ENCODE assay signal across 25 cellular contexts in genomic region chr4:10212901-10213300, GRCh38.
"Had no signal": no experiment of that assay in that cellular context is flagged by ENCODE, and none has a peak within 500 bp of the region (broad histone marks: within the 10 kb centered on the region; RNA-seq: fewer than 3 reads in every experiment).

No MANE protein-coding gene starts in this region.

- H3K4me3 ChIP-seq: adrenal gland, body of pancreas, esophagus squamous epithelium had no signal

- DNase-seq: activated CD4-positive, alpha-beta memory T cell treated with anti-CD3 and anti-CD28 coated beads for 36 hours; activated CD4-positive, alpha-beta T cell treated with anti-CD3 and anti-CD28 coated beads for 36 hours; activated CD4-positive, alpha-beta T cell treated with anti-CD3 and anti-CD28 coated beads, Interleukin-2, amount 10 ng/mL, durations not matched to agents 24 days and 14 days; activated CD4-positive, CD25-positive, alpha-beta regulatory T cell; activated CD4-positive, CD25-positive, alpha-beta regulatory T cell treated with anti-CD3 and anti-CD28 coated beads, Interleukin-2, amount 50 U/mL, for 72 hours; activated CD8-positive, alpha-beta memory T cell treated with anti-CD3 and anti-CD28 coated beads, Interleukin-2, amount 10 ng/mL, durations not matched to agents 7 days and 5 days; activated CD8-positive, alpha-beta memory T cell treated with anti-CD3 and anti-CD28 coated beads, Interleukin-2, amount 50 U/mL, for 4 hours; activated CD8-positive, alpha-beta T cell treated with anti-CD3 and anti-CD28 coated beads, Interleukin-2, amount 10 ng/mL, durations not matched to agents 7 days and 5 days; activated effector memory CD4-positive, alpha-beta T cell treated with anti-CD3 and anti-CD28 coated beads, Interleukin-2, amount 50 U/mL, for 16 hours; activated naive CD4-positive, alpha-beta T cell treated with anti-CD3 and anti-CD28 coated beads for 36 hours; activated naive CD8-positive, alpha-beta T cell treated with anti-CD3 and anti-CD28 coated beads for 36 hours; activated naive CD8-positive, alpha-beta T cell treated with anti-CD3 and anti-CD28 coated beads, Interleukin-2, amount 50 U/mL, for 24 hours; activated T-cell treated with anti-CD3 and anti-CD28 coated beads, Interleukin-2, amount 50 U/mL, for 1 hour; activated T-cell treated with anti-CD3 and anti-CD28 coated beads, Interleukin-2, amount 50 U/mL, for 48 hours; adrenal gland; amygdala; aorta; body of pancreas; caudate nucleus; cortex of kidney; dermis blood vessel endothelial cell; effector CD4-positive, alpha-beta T cell; effector memory CD8-positive, alpha-beta T cell; esophagus squamous epithelium; T-helper 2 cell had no signal

- H3K27ac ChIP-seq: adrenal gland, body of pancreas, esophagus squamous epithelium had no signal

- H3K27me3 ChIP-seq: adrenal gland, body of pancreas, esophagus squamous epithelium had no signal

- ATAC-seq: activated CD4-positive, alpha-beta T cell treated with anti-CD3 and anti-CD28 coated beads for 36 hours; activated CD8-positive, alpha-beta memory T cell treated with anti-CD3 and anti-CD28 coated beads, Interleukin-2, amount 10 ng/mL, durations not matched to agents 7 days and 5 days; activated CD8-positive, alpha-beta T cell treated with anti-CD3 and anti-CD28 coated beads, Interleukin-2, amount 10 ng/mL, durations not matched to agents 7 days and 5 days; activated naive CD8-positive, alpha-beta T cell treated with anti-CD3 and anti-CD28 coated beads, Interleukin-2, amount 50 U/mL, for 24 hours; body of pancreas; effector memory CD8-positive, alpha-beta T cell had no signal

- H3K9me3 ChIP-seq: adrenal gland, body of pancreas, esophagus squamous epithelium had no signal

- H3K36me3 ChIP-seq: adrenal gland, esophagus squamous epithelium had no signal

- H3K4me1 ChIP-seq: adrenal gland, body of pancreas, esophagus squamous epithelium had no signal
